21 cellular contexts compared by ENCODE assay signal in the genomic region with DNA sequence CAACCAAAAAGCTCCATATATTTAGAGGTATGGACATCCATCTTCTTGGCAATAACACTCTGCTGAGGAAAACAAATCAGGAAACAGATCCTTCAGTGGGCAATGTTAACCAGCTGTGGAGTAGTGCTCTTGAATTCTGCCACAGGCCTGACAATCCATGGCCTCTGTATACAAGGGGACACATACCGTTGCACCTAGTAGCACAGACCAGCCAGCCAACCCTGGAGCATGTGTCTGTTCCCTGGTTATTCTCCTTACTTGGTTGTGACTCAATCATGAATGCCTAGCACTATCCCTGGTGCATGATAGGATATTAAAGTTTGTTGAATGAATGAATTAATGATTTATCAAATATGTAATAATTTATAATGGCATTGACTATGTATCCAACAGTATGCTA.
"Had no signal": no experiment of that assay in that cellular context is flagged by ENCODE, and none has a peak within 500 bp of the region (broad histone marks: within the 10 kb centered on the region; RNA-seq: fewer than 3 reads in every experiment).

No MANE protein-coding gene starts in this region.

- H3K27ac ChIP-seq: breast epithelium had no signal

- H3K4me1 ChIP-seq: breast epithelium had no signal

- H3K4me1 Mint-ChIP-seq: activated CD4-positive, alpha-beta memory T cell treated with anti-CD3 and anti-CD28 coated beads, Interleukin-2, amount 10 ng/mL, durations not matched to agents 7 days and 5 days; activated CD4-positive, alpha-beta T cell treated with anti-CD3 and anti-CD28 coated beads, Interleukin-2, amount 10 ng/mL, durations not matched to agents 7 days and 5 days; activated naive CD4-positive, alpha-beta T cell treated with anti-CD3 and anti-CD28 coated beads, Interleukin-2, amount 10 ng/mL, durations not matched to agents 7 days and 5 days; activated naive CD8-positive, alpha-beta T cell treated with anti-CD3 and anti-CD28 coated beads for 36 hours; central memory CD8-positive, alpha-beta T cell; T-helper 17 cell had no signal

- H3K4me3 ChIP-seq: breast epithelium, K562 had no signal

- H3K9me3 Mint-ChIP-seq: activated CD4-positive, alpha-beta memory T cell treated with anti-CD3 and anti-CD28 coated beads, Interleukin-2, amount 10 ng/mL, durations not matched to agents 7 days and 5 days; activated CD4-positive, alpha-beta T cell treated with anti-CD3 and anti-CD28 coated beads, Interleukin-2, amount 10 ng/mL, durations not matched to agents 7 days and 5 days; activated naive CD4-positive, alpha-beta T cell treated with anti-CD3 and anti-CD28 coated beads, Interleukin-2, amount 10 ng/mL, durations not matched to agents 7 days and 5 days; activated naive CD8-positive, alpha-beta T cell treated with anti-CD3 and anti-CD28 coated beads for 36 hours; activated T-cell treated with anti-CD3 and anti-CD28 coated beads, Interleukin-2, amount 50 U/mL, for 72 hours; activated T-helper 2 cell treated with anti-CD3 and anti-CD28 coated beads, Interferon-gamma antibody, Interleukin-2, Interleukin-4, amounts not matched to agents 10 μg/mL and 5 μg/mL and 100 μg/mL, durations not matched to agents 14 hours and 24 hours and 36 hours; central memory CD8-positive, alpha-beta T cell had no signal

- ATAC-seq: activated T-cell treated with anti-CD3 and anti-CD28 coated beads, Interleukin-2, amount 50 U/mL, for 72 hours; K562; PC-3; T-helper 17 cell had no signal

- H3K36me3 ChIP-seq: breast epithelium had no signal

- H3K4me3 Mint-ChIP-seq: activated CD4-positive, alpha-beta memory T cell treated with anti-CD3 and anti-CD28 coated beads, Interleukin-2, amount 10 ng/mL, durations not matched to agents 7 days and 5 days; activated CD4-positive, alpha-beta T cell treated with anti-CD3 and anti-CD28 coated beads, Interleukin-2, amount 10 ng/mL, durations not matched to agents 7 days and 5 days; activated naive CD4-positive, alpha-beta T cell treated with anti-CD3 and anti-CD28 coated beads, Interleukin-2, amount 10 ng/mL, durations not matched to agents 7 days and 5 days; activated naive CD8-positive, alpha-beta T cell treated with anti-CD3 and anti-CD28 coated beads for 36 hours; activated T-cell treated with anti-CD3 and anti-CD28 coated beads, Interleukin-2, amount 50 U/mL, for 72 hours; central memory CD8-positive, alpha-beta T cell; T-helper 17 cell had no signal

- H3K27ac Mint-ChIP-seq: activated CD4-positive, alpha-beta memory T cell treated with anti-CD3 and anti-CD28 coated beads, Interleukin-2, amount 10 ng/mL, durations not matched to agents 7 days and 5 days; activated CD4-positive, alpha-beta T cell treated with anti-CD3 and anti-CD28 coated beads, Interleukin-2, amount 10 ng/mL, durations not matched to agents 7 days and 5 days; activated naive CD4-positive, alpha-beta T cell treated with anti-CD3 and anti-CD28 coated beads, Interleukin-2, amount 10 ng/mL, durations not matched to agents 7 days and 5 days; activated naive CD8-positive, alpha-beta T cell treated with anti-CD3 and anti-CD28 coated beads for 36 hours; activated T-cell treated with anti-CD3 and anti-CD28 coated beads, Interleukin-2, amount 50 U/mL, for 72 hours; activated T-helper 2 cell treated with anti-CD3 and anti-CD28 coated beads, Interferon-gamma antibody, Interleukin-2, Interleukin-4, amounts not matched to agents 10 μg/mL and 5 μg/mL and 100 μg/mL, durations not matched to agents 14 hours and 24 hours and 36 hours; T-helper 17 cell had no signal

- H3K27me3 ChIP-seq: breast epithelium had no signal

- H3K36me3 Mint-ChIP-seq: activated naive CD4-positive, alpha-beta T cell treated with anti-CD3 and anti-CD28 coated beads, Interleukin-2, amount 10 ng/mL, durations not matched to agents 7 days and 5 days; activated naive CD8-positive, alpha-beta T cell treated with anti-CD3 and anti-CD28 coated beads for 36 hours had no signal

- H3K9me3 ChIP-seq: breast epithelium had no signal

- DNase-seq: activated CD4-positive, alpha-beta memory T cell treated with anti-CD3 and anti-CD28 coated beads, Interleukin-2, amount 10 ng/mL, durations not matched to agents 7 days and 5 days; activated CD4-positive, alpha-beta T cell treated with anti-CD3 and anti-CD28 coated beads, Interleukin-2, amount 10 ng/mL, durations not matched to agents 7 days and 5 days; activated CD4-positive, CD25-positive, alpha-beta regulatory T cell; activated gamma-delta T cell treated with Interleukin-2 at 50 U/mL for 16 hours; activated naive CD4-positive, alpha-beta T cell treated with anti-CD3 and anti-CD28 coated beads, Interleukin-2, amount 10 ng/mL, durations not matched to agents 7 days and 5 days; activated naive CD8-positive, alpha-beta T cell treated with anti-CD3 and anti-CD28 coated beads for 36 hours; activated T-cell treated with anti-CD3 and anti-CD28 coated beads, Interleukin-2, amount 50 U/mL, for 72 hours; aorta; Karpas-422; NCI-H1105 treated with DMSO at 0.1 percent for 48 hours; NCI-H1436 treated with DMSO at 0.1 percent for 48 hours; NCI-H187; NCI-H2081; PC-3; SIG-M5; T-helper 17 cell; T-helper 9 cell had no signal
